In the genomic region with DNA sequence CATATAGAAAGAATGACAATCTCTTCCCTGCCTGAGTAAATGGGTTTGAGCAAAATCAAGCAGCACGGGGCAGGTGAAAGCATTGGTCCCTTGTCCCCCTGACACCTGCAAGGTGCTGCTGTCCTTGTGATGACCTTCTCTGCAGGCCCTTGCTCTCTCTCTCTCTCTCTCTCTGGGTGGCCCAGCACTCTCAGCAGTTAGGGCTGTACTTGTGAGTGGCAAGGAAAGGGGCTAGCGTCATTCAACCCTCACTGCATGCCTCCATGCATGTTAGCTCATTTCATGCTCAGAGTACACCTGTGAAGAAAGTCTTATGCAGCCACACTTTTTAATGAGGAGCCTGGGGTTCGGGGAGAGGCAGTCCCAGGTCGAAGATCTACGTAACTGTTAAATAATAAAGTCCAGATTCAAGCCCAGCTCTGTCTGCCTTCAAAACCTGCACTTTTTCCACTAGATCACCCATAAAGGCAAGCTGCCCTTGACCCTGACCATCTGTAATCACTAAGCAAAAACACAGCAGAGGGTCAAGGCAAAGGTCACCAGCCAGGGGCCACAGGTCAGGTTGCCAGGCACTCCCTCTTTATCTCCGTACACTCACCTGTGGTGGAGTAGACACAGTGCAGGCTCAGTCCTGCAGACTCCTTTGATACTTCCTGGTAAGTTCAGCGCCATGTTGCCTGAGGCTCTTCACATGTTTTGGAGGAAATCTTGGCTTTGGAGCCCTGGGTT, we compare ENCODE assay signal across 1 cellular context.
TF ChIP-seq lines count a peak whose summit lies in the region.

No MANE protein-coding gene starts in this region.

TF ChIP-seq in HepG2, 621 proteins besides CTCF, POLR2A, EP300 and RAD21 (continued from another document and continues in another):
- TF ChIP-seq, protein P1, sequence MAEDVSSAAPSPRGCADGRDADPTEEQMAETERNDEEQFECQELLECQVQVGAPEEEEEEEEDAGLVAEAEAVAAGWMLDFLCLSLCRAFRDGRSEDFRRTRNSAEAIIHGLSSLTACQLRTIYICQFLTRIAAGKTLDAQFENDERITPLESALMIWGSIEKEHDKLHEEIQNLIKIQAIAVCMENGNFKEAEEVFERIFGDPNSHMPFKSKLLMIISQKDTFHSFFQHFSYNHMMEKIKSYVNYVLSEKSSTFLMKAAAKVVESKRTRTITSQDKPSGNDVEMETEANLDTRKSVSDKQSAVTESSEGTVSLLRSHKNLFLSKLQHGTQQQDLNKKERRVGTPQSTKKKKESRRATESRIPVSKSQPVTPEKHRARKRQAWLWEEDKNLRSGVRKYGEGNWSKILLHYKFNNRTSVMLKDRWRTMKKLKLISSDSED (CRISPR knock-in tag; IDR thresholded peaks at IDR 0.05): no peak
- TF ChIP-seq PHF20 (CRISPR knock-in tag; IDR thresholded peaks at IDR 0.05) (no peak), SNAI1 (CRISPR knock-in tag; IDR thresholded peaks at IDR 0.05; ENCODE audit: borderline replicate concordance) (no peak), ZNF776 (CRISPR knock-in tag; IDR thresholded peaks at IDR 0.05) (no peak), ZBTB20 (CRISPR knock-in tag; IDR thresholded peaks at IDR 0.05; ENCODE audit: borderline replicate concordance, low read depth) (peak; percentile 45; the same call in 1 of the 2 replicates), ZNF816 (CRISPR knock-in tag; IDR thresholded peaks at IDR 0.05; ENCODE audit: borderline replicate concordance) (no peak), JUND (CRISPR knock-in tag; IDR thresholded peaks at IDR 0.05) (no peak), ZNF263 (CRISPR knock-in tag; IDR thresholded peaks at IDR 0.05) (no peak), NCOA2 (CRISPR knock-in tag; IDR thresholded peaks at IDR 0.05) (peak; percentile 75), NFYC (CRISPR knock-in tag; IDR thresholded peaks at IDR 0.05) (no peak), ZBTB21 (CRISPR knock-in tag; IDR thresholded peaks at IDR 0.05) (no peak), GTF3A (CRISPR knock-in tag; conservative IDR thresholded peaks at IDR 0.05) (no peak), KLF6 (CRISPR knock-in tag; IDR thresholded peaks at IDR 0.05) (no peak), XBP1 (CRISPR knock-in tag; IDR thresholded peaks at IDR 0.05) (no peak), MEF2D (CRISPR knock-in tag; IDR thresholded peaks at IDR 0.05) (peak; percentile 69; the same call in 1 of the 2 replicates), CEBPG (CRISPR knock-in tag; IDR thresholded peaks at IDR 0.05) (no peak), TCF12 (IDR thresholded peaks at IDR 0.05) (no peak), TCF12 (CRISPR knock-in tag; IDR thresholded peaks at IDR 0.05) (no peak), IRX3 (CRISPR knock-in tag; IDR thresholded peaks at IDR 0.05; ENCODE audit: borderline replicate concordance, low read depth) (no peak), ZFP41 (CRISPR knock-in tag; IDR thresholded peaks at IDR 0.05; ENCODE audit: borderline replicate concordance) (no peak), ZFP82 (CRISPR knock-in tag; IDR thresholded peaks at IDR 0.05; ENCODE audit: borderline replicate concordance) (no peak)
- TF ChIP-seq, protein P2, sequence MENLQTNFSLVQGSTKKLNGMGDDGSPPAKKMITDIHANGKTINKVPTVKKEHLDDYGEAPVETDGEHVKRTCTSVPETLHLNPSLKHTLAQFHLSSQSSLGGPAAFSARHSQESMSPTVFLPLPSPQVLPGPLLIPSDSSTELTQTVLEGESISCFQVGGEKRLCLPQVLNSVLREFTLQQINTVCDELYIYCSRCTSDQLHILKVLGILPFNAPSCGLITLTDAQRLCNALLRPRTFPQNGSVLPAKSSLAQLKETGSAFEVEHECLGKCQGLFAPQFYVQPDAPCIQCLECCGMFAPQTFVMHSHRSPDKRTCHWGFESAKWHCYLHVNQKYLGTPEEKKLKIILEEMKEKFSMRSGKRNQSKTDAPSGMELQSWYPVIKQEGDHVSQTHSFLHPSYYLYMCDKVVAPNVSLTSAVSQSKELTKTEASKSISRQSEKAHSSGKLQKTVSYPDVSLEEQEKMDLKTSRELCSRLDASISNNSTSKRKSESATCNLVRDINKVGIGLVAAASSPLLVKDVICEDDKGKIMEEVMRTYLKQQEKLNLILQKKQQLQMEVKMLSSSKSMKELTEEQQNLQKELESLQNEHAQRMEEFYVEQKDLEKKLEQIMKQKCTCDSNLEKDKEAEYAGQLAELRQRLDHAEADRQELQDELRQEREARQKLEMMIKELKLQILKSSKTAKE (CRISPR knock-in tag; IDR thresholded peaks at IDR 0.05; ENCODE audit: borderline replicate concordance): peak; percentile 95
- TF ChIP-seq, protein P3, sequence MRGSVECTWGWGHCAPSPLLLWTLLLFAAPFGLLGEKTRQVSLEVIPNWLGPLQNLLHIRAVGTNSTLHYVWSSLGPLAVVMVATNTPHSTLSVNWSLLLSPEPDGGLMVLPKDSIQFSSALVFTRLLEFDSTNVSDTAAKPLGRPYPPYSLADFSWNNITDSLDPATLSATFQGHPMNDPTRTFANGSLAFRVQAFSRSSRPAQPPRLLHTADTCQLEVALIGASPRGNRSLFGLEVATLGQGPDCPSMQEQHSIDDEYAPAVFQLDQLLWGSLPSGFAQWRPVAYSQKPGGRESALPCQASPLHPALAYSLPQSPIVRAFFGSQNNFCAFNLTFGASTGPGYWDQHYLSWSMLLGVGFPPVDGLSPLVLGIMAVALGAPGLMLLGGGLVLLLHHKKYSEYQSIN (CRISPR knock-in tag; IDR thresholded peaks at IDR 0.05; ENCODE audit: borderline replicate concordance): no peak
- TF ChIP-seq, protein P4, sequence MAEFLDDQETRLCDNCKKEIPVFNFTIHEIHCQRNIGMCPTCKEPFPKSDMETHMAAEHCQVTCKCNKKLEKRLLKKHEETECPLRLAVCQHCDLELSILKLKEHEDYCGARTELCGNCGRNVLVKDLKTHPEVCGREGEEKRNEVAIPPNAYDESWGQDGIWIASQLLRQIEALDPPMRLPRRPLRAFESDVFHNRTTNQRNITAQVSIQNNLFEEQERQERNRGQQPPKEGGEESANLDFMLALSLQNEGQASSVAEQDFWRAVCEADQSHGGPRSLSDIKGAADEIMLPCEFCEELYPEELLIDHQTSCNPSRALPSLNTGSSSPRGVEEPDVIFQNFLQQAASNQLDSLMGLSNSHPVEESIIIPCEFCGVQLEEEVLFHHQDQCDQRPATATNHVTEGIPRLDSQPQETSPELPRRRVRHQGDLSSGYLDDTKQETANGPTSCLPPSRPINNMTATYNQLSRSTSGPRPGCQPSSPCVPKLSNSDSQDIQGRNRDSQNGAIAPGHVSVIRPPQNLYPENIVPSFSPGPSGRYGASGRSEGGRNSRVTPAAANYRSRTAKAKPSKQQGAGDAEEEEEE (CRISPR knock-in tag; IDR thresholded peaks at IDR 0.05; ENCODE audit: borderline replicate concordance): no peak
- TF ChIP-seq, protein P5, sequence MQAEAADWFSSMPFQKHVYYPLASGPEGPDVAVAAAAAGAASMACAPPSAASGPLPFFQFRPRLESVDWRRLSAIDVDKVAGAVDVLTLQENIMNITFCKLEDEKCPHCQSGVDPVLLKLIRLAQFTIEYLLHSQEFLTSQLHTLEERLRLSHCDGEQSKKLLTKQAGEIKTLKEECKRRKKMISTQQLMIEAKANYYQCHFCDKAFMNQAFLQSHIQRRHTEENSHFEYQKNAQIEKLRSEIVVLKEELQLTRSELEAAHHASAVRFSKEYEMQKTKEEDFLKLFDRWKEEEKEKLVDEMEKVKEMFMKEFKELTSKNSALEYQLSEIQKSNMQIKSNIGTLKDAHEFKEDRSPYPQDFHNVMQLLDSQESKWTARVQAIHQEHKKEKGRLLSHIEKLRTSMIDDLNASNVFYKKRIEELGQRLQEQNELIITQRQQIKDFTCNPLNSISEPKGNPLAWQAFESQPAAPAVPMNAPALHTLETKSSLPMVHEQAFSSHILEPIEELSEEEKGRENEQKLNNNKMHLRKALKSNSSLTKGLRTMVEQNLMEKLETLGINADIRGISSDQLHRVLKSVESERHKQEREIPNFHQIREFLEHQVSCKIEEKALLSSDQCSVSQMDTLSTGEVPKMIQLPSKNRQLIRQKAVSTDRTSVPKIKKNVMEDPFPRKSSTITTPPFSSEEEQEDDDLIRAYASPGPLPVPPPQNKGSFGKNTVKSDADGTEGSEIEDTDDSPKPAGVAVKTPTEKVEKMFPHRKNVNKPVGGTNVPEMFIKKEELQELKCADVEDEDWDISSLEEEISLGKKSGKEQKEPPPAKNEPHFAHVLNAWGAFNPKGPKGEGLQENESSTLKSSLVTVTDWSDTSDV (CRISPR knock-in tag; IDR thresholded peaks at IDR 0.05): no peak
- TF ChIP-seq, protein P6, sequence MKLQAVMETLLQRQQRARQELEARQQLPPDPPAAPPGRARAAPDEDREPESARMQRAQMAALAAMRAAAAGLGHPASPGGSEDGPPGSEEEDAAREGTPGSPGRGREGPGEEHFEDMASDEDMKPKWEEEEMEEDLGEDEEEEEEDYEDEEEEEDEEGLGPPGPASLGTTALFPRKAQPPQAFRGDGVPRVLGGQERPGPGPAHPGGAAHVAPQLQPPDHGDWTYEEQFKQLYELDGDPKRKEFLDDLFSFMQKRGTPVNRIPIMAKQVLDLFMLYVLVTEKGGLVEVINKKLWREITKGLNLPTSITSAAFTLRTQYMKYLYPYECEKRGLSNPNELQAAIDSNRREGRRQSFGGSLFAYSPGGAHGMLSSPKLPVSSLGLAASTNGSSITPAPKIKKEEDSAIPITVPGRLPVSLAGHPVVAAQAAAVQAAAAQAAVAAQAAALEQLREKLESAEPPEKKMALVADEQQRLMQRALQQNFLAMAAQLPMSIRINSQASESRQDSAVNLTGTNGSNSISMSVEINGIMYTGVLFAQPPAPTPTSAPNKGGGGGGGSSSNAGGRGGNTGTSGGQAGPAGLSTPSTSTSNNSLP (IDR thresholded peaks at IDR 0.05; ENCODE audit: low read depth, low read length): no peak
- TF ChIP-seq, protein P7, sequence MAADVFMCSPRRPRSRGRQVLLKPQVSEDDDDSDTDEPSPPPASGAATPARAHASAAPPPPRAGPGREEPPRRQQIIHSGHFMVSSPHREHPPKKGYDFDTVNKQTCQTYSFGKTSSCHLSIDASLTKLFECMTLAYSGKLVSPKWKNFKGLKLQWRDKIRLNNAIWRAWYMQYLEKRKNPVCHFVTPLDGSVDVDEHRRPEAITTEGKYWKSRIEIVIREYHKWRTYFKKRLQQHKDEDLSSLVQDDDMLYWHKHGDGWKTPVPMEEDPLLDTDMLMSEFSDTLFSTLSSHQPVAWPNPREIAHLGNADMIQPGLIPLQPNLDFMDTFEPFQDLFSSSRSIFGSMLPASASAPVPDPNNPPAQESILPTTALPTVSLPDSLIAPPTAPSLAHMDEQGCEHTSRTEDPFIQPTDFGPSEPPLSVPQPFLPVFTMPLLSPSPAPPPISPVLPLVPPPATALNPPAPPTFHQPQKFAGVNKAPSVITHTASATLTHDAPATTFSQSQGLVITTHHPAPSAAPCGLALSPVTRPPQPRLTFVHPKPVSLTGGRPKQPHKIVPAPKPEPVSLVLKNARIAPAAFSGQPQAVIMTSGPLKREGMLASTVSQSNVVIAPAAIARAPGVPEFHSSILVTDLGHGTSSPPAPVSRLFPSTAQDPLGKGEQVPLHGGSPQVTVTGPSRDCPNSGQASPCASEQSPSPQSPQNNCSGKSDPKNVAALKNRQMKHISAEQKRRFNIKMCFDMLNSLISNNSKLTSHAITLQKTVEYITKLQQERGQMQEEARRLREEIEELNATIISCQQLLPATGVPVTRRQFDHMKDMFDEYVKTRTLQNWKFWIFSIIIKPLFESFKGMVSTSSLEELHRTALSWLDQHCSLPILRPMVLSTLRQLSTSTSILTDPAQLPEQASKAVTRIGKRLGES (CRISPR knock-in tag; IDR thresholded peaks at IDR 0.05; ENCODE audit: borderline replicate concordance): no peak
- TF ChIP-seq, protein P8, sequence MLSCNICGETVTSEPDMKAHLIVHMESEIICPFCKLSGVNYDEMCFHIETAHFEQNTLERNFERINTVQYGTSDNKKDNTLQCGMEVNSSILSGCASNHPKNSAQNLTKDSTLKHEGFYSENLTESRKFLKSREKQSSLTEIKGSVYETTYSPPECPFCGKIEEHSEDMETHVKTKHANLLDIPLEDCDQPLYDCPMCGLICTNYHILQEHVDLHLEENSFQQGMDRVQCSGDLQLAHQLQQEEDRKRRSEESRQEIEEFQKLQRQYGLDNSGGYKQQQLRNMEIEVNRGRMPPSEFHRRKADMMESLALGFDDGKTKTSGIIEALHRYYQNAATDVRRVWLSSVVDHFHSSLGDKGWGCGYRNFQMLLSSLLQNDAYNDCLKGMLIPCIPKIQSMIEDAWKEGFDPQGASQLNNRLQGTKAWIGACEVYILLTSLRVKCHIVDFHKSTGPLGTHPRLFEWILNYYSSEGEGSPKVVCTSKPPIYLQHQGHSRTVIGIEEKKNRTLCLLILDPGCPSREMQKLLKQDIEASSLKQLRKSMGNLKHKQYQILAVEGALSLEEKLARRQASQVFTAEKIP (CRISPR knock-in tag; IDR thresholded peaks at IDR 0.05; ENCODE audit: borderline replicate concordance): no peak
- TF ChIP-seq, protein P9, sequence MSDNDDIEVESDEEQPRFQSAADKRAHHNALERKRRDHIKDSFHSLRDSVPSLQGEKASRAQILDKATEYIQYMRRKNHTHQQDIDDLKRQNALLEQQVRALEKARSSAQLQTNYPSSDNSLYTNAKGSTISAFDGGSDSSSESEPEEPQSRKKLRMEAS (IDR thresholded peaks at IDR 0.05): no peak
- TF ChIP-seq, protein P10, sequence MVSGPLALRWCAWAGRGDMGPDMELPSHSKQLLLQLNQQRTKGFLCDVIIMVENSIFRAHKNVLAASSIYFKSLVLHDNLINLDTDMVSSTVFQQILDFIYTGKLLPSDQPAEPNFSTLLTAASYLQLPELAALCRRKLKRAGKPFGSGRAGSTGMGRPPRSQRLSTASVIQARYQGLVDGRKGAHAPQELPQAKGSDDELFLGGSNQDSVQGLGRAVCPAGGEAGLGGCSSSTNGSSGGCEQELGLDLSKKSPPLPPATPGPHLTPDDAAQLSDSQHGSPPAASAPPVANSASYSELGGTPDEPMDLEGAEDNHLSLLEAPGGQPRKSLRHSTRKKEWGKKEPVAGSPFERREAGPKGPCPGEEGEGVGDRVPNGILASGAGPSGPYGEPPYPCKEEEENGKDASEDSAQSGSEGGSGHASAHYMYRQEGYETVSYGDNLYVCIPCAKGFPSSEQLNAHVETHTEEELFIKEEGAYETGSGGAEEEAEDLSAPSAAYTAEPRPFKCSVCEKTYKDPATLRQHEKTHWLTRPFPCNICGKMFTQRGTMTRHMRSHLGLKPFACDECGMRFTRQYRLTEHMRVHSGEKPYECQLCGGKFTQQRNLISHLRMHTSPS (CRISPR knock-in tag; IDR thresholded peaks at IDR 0.05; ENCODE audit: low read depth): no peak
- TF ChIP-seq, protein P11, sequence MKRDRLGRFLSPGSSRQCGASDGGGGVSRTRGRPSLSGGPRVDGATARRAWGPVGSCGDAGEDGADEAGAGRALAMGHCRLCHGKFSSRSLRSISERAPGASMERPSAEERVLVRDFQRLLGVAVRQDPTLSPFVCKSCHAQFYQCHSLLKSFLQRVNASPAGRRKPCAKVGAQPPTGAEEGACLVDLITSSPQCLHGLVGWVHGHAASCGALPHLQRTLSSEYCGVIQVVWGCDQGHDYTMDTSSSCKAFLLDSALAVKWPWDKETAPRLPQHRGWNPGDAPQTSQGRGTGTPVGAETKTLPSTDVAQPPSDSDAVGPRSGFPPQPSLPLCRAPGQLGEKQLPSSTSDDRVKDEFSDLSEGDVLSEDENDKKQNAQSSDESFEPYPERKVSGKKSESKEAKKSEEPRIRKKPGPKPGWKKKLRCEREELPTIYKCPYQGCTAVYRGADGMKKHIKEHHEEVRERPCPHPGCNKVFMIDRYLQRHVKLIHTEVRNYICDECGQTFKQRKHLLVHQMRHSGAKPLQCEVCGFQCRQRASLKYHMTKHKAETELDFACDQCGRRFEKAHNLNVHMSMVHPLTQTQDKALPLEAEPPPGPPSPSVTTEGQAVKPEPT (CRISPR knock-in tag; IDR thresholded peaks at IDR 0.05; ENCODE audit: low read depth): no peak
- TF ChIP-seq, protein P12, sequence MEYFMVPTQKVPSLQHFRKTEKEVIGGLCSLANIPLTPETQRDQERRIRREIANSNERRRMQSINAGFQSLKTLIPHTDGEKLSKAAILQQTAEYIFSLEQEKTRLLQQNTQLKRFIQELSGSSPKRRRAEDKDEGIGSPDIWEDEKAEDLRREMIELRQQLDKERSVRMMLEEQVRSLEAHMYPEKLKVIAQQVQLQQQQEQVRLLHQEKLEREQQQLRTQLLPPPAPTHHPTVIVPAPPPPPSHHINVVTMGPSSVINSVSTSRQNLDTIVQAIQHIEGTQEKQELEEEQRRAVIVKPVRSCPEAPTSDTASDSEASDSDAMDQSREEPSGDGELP (IDR thresholded peaks at IDR 0.05; ENCODE audit: borderline replicate concordance, low read depth): peak; percentile 56; the same call in 1 of the 2 replicates
